ENCODE assay signal across 9 cellular contexts in the genomic region with DNA sequence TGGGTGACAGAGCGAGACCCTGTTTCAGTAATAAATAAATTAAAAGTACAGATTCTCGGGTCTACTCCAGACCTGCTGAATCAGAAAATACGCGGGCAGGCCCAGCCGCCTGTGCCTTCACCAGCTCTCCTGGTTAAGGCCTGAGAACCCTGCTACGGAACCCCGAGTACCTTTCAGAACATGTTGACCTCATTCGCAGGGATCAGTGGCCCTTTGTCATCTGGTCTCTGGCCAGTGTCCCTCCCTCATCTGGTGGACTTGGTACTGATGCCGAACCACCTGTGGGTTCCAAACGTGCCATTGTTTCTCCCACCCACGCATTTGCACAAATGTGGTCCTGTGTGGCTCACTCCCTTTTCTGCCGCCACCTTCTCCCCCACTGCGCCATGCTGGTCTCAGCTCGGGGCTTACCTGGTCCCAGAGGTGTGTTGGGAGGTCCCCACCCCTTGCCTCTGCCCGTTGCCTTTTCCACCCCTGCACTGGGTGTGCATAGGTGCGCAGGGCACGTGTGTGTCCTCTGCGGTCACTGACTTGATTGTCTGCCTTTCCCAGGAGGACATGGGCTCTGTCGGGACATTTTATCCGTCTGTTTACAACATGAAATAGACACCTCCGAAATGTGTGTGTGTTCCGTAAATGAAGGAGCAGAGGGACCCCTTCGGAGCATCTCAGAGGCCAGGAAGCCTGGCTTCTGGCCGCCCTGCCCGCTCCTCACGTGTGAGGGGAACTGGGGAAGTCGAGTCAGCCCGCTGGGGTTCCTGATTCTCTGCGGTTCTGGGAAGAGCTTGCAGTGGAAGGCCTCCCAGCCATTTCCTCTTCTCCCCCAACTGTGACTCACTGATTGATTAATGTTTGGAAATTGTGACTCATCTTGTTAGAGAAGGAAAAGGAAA.
DNase-seq lines count a peak whose midpoint lies in the region; ATAC-seq, FAIRE-seq and TF ChIP-seq lines count a peak whose summit lies in the region.
"Had no signal": no experiment of that assay in that cellular context is flagged by ENCODE, and none has a peak within 500 bp of the region (broad histone marks: within the 10 kb centered on the region; RNA-seq: fewer than 3 reads in every experiment).

No MANE protein-coding gene starts in this region.

- 84 to 90% (median 90%) methylated on average over 29 of the region's 29 CpGs for WGBS in small intestine, 3 donors

- H2AFZ ChIP-seq in HCT116 (ENCODE audit: low read depth, low read length, poor library complexity, severe bottlenecking), result no peak overlapping the region

- H3K27me3 ChIP-seq in HCT116 (ENCODE audit: insufficient read depth, low read length) (no peaks in the 10 kb centered on the region), foreskin keratinocyte (no peaks in the 10 kb centered on the region), small intestine (ENCODE audit: control insufficient read depth in 2 of 2, insufficient read depth in 2 of 2, low read length in 2 of 2) (no peaks in the 10 kb centered on the region)

- H3K4me1 ChIP-seq in HCT116 (ENCODE audit: control insufficient read depth in 1 of 2, insufficient read depth in 2 of 2, low read length in 2 of 2) (peaks cover 58 to 83% of the 10 kb centered on the region in 2 experiments), foreskin keratinocyte (peaks cover 14% of the 10 kb centered on the region), small intestine (ENCODE audit: control insufficient read depth in 2 of 2, insufficient read depth in 1 of 2, low read depth in 1 of 2, low read length in 1 of 2) (peaks cover 2 to 15% of the 10 kb centered on the region in 2 donors)

- no peaks in the 10 kb centered on the region for H3K36me3 ChIP-seq in HCT116 (ENCODE audit: control insufficient read depth in 1 of 2, insufficient read depth in 2 of 2, low read length in 2 of 2)
- no peaks in the 10 kb centered on the region for H3K36me3 ChIP-seq in small intestine (ENCODE audit: control insufficient read depth in 2 of 2, insufficient read depth in 2 of 2, low read length in 2 of 2)

- peak overlapping the region; percentile 25 to 46 for H3K4me3 ChIP-seq in HCT116 (replicated peaks in 1 of 2; ENCODE audit: low read depth in 1 of 2, low read length in 2 of 2)
- no peak overlapping the region for H3K4me3 ChIP-seq in small intestine (ENCODE audit: low read depth in 1 of 2, low read length in 2 of 2)

- FAIRE-seq in small intestine (lab: Jason Lieb, UNC), result no peak

- no peaks in the 10 kb centered on the region for H3K9me3 ChIP-seq in HCT116 (ENCODE audit: control insufficient read depth in 1 of 2, insufficient read depth in 1 of 2, low read depth in 1 of 2, low read length in 2 of 2)
- H3K9me3 ChIP-seq in small intestine (ENCODE audit: control insufficient read depth, low read depth), result no peaks in the 10 kb centered on the region

- BruUV-seq in HCT116 (replicated peaks; lab: Mats Ljungman, UMichigan), result no TSS peak

- POLR2A ChIA-PET in HCT116 (lab: Charles Lee), result interaction anchor here (0.6 kb wide), 1 partner anchor 1503 kb away, joined by 3 read pairs; no protein-coding TSS in a partner anchor

- H4K20me1 ChIP-seq in HCT116 (ENCODE audit: insufficient read depth), result no peaks in the 10 kb centered on the region

- H3K79me2 ChIP-seq in HCT116 (ENCODE audit: insufficient read depth, low read length), result peaks cover 46% of the 10 kb centered on the region

- CTCF ChIA-PET in HCT116 (lab: Charles Lee), result interaction anchor here (0.7 kb wide), 1 partner anchor 80 kb away, joined by 3 read pairs; no protein-coding TSS in a partner anchor

- H3K4me2 ChIP-seq in HCT116 (ENCODE audit: low read length), result peak overlapping the region; percentile 82

- no peak for TF ChIP-seq CTCF in HCT116 (IDR thresholded peaks at IDR 0.05 in 2 of 3, conservative IDR thresholded peaks at IDR 0.05 in 1 of 3; ENCODE audit: borderline replicate concordance in 1 of 3, insufficient read depth in 1 of 3, low read depth in 2 of 3, low read length in 2 of 3)
- TF ChIP-seq CTCF in foreskin keratinocyte (conservative IDR thresholded peaks at IDR 0.05), result no peak

- H3K9me2 ChIP-seq in HCT116 (ENCODE audit: insufficient read depth), result no peaks in the 10 kb centered on the region

- H3K9ac ChIP-seq in HCT116 (ENCODE audit: low read length), result peak overlapping the region; percentile 67

- H3K27ac ChIP-seq in HCT116 (ENCODE audit: low read depth, low read length) (peak overlapping the region; percentile 97), foreskin keratinocyte (peak overlapping the region; percentile 74), small intestine (ENCODE audit: low read depth in 1 of 2, low read length in 1 of 2) (peak overlapping the region in 1 of 2 donors; percentile 66)
- H3K27ac ChIP-seq: epithelial cell of prostate had no signal

- RAD21 ChIA-PET in HCT116 (lab: Charles Lee; ENCODE audit: low non-redundant PET in 1 of 2, low total read pairs in 2 of 2, uncharacterized antibody in 2 of 2, unreplicated experiment in 2 of 2), result interaction anchor here in 1 of 2 experiments (1.5 kb wide), 1 partner anchor 96 kb away, joined by 3 read pairs; no protein-coding TSS in a partner anchor

- peak; percentile 71 for ATAC-seq in HCT116
- ATAC-seq in SK-N-SH treated with all-trans-retinoic acid at 6 μM for 48 hours, result peak; percentile 54
- ATAC-seq in foreskin keratinocyte, result peak; percentile 58
- ATAC-seq in HG02981 (IDR thresholded peaks at IDR 0.05; ENCODE audit: unreplicated experiment), result no peak
- no peak for ATAC-seq in GM19395 (IDR thresholded peaks at IDR 0.05; ENCODE audit: unreplicated experiment)
- no peak for ATAC-seq in GM21515 (IDR thresholded peaks at IDR 0.05; ENCODE audit: unreplicated experiment)

- peak; percentile 86 for DNase-seq in HCT116 (ENCODE audit: low read depth, low spot score)
- DNase-seq in foreskin keratinocyte, result peak in 1 of 2 donors; percentile 45
- DNase-seq in small intestine, result peak; percentile 27
- no peak for DNase-seq in NCI-H82 treated with DMSO at 0.1 percent for 48 hours (lab: John Stamatoyannopoulos, UW; ENCODE audit: unreplicated experiment)

- TF ChIP-seq POLR2A in HCT116 (IDR thresholded peaks at IDR 0.05; ENCODE audit: borderline replicate concordance, extremely low read depth, insufficient read depth, insufficient read length), result no peak

- intact Hi-C loops in HCT116 (cut with micrococcal nuclease), result no loop called here

- TF ChIP-seq RAD21 in HCT116 (IDR thresholded peaks at IDR 0.05; ENCODE audit: low read depth), result peak; percentile 17

TF ChIP-seq in HCT116, 20 proteins besides CTCF, POLR2A, EP300 and RAD21:
- TF ChIP-seq EZH2 (IDR thresholded peaks at IDR 0.05) (no peak), EGR1 (IDR thresholded peaks at IDR 0.05; ENCODE audit: low read depth) (peak; percentile 47), EZH2phosphoT487 (IDR thresholded peaks at IDR 0.05; ENCODE audit: borderline replicate concordance) (no peak), POLR2AphosphoS5 (IDR thresholded peaks at IDR 0.05; ENCODE audit: low read depth, low read length) (peak; percentile 55; the same call in 1 of the 2 replicates), FOSL1 (IDR thresholded peaks at IDR 0.05; ENCODE audit: low read depth) (peak; percentile 100), CEBPB (IDR thresholded peaks at IDR 0.05; ENCODE audit: low read depth) (peak; percentile 77; the same call in 1 of the 2 replicates), SP1 (IDR thresholded peaks at IDR 0.05; ENCODE audit: low read depth) (peak; percentile 93), JUND (IDR thresholded peaks at IDR 0.05) (peak; percentile 99)
- TF ChIP-seq, protein P1, sequence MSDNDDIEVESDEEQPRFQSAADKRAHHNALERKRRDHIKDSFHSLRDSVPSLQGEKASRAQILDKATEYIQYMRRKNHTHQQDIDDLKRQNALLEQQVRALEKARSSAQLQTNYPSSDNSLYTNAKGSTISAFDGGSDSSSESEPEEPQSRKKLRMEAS (IDR thresholded peaks at IDR 0.05), result peak; percentile 78

TF ChIP-seq in SK-N-SH treated with all-trans-retinoic acid at 6 μM for 48 hours, 23 proteins besides CTCF, POLR2A, EP300 and RAD21:
- TF ChIP-seq, protein P2, sequence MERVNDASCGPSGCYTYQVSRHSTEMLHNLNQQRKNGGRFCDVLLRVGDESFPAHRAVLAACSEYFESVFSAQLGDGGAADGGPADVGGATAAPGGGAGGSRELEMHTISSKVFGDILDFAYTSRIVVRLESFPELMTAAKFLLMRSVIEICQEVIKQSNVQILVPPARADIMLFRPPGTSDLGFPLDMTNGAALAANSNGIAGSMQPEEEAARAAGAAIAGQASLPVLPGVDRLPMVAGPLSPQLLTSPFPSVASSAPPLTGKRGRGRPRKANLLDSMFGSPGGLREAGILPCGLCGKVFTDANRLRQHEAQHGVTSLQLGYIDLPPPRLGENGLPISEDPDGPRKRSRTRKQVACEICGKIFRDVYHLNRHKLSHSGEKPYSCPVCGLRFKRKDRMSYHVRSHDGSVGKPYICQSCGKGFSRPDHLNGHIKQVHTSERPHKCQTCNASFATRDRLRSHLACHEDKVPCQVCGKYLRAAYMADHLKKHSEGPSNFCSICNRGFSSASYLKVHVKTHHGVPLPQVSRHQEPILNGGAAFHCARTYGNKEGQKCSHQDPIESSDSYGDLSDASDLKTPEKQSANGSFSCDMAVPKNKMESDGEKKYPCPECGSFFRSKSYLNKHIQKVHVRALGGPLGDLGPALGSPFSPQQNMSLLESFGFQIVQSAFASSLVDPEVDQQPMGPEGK (CRISPR knock-in tag; IDR thresholded peaks at IDR 0.05; ENCODE audit: borderline replicate concordance), result 0 out of 2 replicates have a peak, but pooled peaks have one; percentile 24
- TF ChIP-seq ZC3H10 (CRISPR knock-in tag; IDR thresholded peaks at IDR 0.05) (peak; percentile 88), TOX (CRISPR knock-in tag; IDR thresholded peaks at IDR 0.05; ENCODE audit: borderline replicate concordance) (0 out of 2 replicates have a peak, but pooled peaks have one; percentile 23), ZFP3 (CRISPR knock-in tag; IDR thresholded peaks at IDR 0.05) (peak; percentile 26; the same call in 1 of the 2 replicates)
- TF ChIP-seq, protein P3, sequence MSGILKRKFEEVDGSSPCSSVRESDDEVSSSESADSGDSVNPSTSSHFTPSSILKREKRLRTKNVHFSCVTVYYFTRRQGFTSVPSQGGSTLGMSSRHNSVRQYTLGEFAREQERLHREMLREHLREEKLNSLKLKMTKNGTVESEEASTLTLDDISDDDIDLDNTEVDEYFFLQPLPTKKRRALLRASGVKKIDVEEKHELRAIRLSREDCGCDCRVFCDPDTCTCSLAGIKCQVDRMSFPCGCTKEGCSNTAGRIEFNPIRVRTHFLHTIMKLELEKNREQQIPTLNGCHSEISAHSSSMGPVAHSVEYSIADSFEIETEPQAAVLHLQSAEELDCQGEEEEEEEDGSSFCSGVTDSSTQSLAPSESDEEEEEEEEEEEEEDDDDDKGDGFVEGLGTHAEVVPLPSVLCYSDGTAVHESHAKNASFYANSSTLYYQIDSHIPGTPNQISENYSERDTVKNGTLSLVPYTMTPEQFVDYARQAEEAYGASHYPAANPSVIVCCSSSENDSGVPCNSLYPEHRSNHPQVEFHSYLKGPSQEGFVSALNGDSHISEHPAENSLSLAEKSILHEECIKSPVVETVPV (CRISPR knock-in tag; IDR thresholded peaks at IDR 0.05), result no peak

Comparison
In these comparisons a context has a peak if more than half of its experiments do, and no peak if none do; other contexts are left out.
1. ATAC-seq: peak in HCT116 (single experiment), SK-N-SH treated with all-trans-retinoic acid at 6 μM for 48 hours (single experiment) and foreskin keratinocyte (single experiment); none in HG02981 (single experiment), GM19395 (single experiment) and GM21515 (single experiment).
2. H3K4me3 ChIP-seq: peak in HCT116 (2 of 2); none in small intestine (0 of 2).